Comparison of ENCODE assay signal across 15 cellular contexts in the genomic region with DNA sequence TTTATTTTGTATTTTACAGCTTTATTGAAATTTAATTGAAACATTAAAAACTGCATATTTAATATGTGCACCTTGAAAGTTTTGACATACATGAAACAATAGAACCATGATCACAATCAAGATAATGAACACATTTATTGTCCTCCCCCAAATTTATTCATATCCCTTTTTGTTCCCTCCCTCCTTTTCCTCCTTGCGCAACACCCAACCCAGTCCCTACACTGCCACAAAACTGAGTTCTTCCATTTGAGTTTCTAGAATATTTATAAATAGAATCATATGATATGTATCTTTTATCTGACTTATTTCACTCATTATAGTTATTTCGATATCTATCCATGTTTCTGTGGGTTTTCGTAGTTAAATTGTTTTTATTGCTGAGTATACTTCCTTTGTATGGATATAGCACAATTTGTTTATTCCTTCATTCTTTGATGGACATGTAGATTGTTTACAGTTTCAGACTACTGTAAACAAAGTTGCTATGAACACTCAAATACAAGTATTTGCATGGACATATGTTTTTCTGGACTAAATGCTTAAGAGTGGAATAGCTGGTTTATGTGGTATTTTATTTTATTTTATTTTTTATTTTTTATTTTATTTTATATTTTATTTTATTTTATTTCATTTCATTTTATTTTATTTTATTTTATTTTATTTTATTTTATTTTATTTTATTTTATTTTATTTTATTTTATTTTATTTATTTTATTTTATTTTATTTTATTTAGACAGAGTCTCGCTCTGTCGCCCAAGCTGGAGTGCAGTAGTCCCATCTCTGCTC.
DNase-seq lines count a peak whose midpoint lies in the region; ATAC-seq, FAIRE-seq and TF ChIP-seq lines count a peak whose summit lies in the region.
"Had no signal": no experiment of that assay in that cellular context is flagged by ENCODE, and none has a peak within 500 bp of the region (broad histone marks: within the 10 kb centered on the region; RNA-seq: fewer than 3 reads in every experiment).

No MANE protein-coding gene starts in this region.

- DNase-seq in IMR-90 (no peak), WTC11 (ENCODE audit: low spot score) (no peak), kidney (no peak), H54 (ENCODE audit: insufficient read length, low spot score) (no peak), H7 (no peak)
- no peak for DNase-seq in activated T-helper 1 cell treated with anti-CD3 and anti-CD28 coated beads, Interleukin-12 subunit alpha, Interleukin-12 subunit beta, Interleukin-2, Interleukin-4 antibody, amounts not matched to agents 30 ng/mL and 10 ng/mL and 1 ng/mL, durations not matched to agents 14 hours and 24 hours and 36 hours (ENCODE audit: low spot score)
- DNase-seq: C1 segment of cervical spinal cord; Calu3; CD4-positive, alpha-beta T cell; DMS 273 treated with DMSO at 0.1 percent for 48 hours; HCEC 1CT had no signal

- no peak overlapping the region for H4K5ac ChIP-seq in IMR-90 (ENCODE audit: low read depth, low read length)

- in situ Hi-C loops in IMR-90 (cut with MboI; ENCODE audit: low sequenced_read_pairs) = no loop called here

- ATAC-seq in IMR-90 (ENCODE audit: low read depth) = no peak
- no peak for ATAC-seq in WTC11
- ATAC-seq: GM12878, GM23338 had no signal

- H3K4ac ChIP-seq in IMR-90 (ENCODE audit: low read depth, low read length) = no peak overlapping the region

- no peak overlapping the region for H2BK120ac ChIP-seq in IMR-90 (ENCODE audit: low read depth, low read length)

- no TSS peak for BruUV-seq in IMR-90 (replicated peaks; lab: Mats Ljungman, UMichigan)

- no peak overlapping the region for H2BK20ac ChIP-seq in IMR-90 (ENCODE audit: low read depth, low read length)

- H3K4me1 Mint-ChIP-seq in WTC11 = no peaks in the 10 kb centered on the region
- H3K4me1 Mint-ChIP-seq in activated T-helper 1 cell treated with anti-CD3 and anti-CD28 coated beads, Interleukin-12 subunit alpha, Interleukin-12 subunit beta, Interleukin-2, Interleukin-4 antibody, amounts not matched to agents 30 ng/mL and 10 ng/mL and 1 ng/mL, durations not matched to agents 14 hours and 24 hours and 36 hours (ENCODE audit: low read depth) = no peaks in the 10 kb centered on the region
- H3K4me1 Mint-ChIP-seq: B cell, GM23338 had no signal

- H3K56ac ChIP-seq in IMR-90 (ENCODE audit: extremely low read depth, insufficient read depth, low read length) = no peak overlapping the region

- H3K36me3 ChIP-seq in IMR-90 (ENCODE audit: control insufficient read depth, insufficient read depth, low read length) (no peaks in the 10 kb centered on the region), kidney (ENCODE audit: control insufficient read depth in 1 of 2, insufficient read depth in 2 of 2, low read length in 2 of 2) (no peaks in the 10 kb centered on the region), H7 (replicated peaks; ENCODE audit: control insufficient read depth, insufficient read depth, low read length) (no peaks in the 10 kb centered on the region)

- WGBS in IMR-90 (ENCODE audit: extremely low coverage in 2 of 2, insufficient read length in 1 of 2), 2 experiments = no CpG with 5 or more reads among the region's 5 CpGs

- no peak for TF ChIP-seq CTCF in IMR-90 (conservative IDR thresholded peaks at IDR 0.05; ENCODE audit: low read depth, low read length)
- no peak for TF ChIP-seq CTCF in WTC11 (IDR thresholded peaks at IDR 0.05)
- TF ChIP-seq CTCF in kidney (IDR thresholded peaks at IDR 0.05; ENCODE audit: borderline replicate concordance, extremely low read depth, insufficient read depth) = no peak

- H3K4me3 Mint-ChIP-seq in WTC11 = no peak overlapping the region
- no peak overlapping the region for H3K4me3 Mint-ChIP-seq in activated T-helper 1 cell treated with anti-CD3 and anti-CD28 coated beads, Interleukin-12 subunit alpha, Interleukin-12 subunit beta, Interleukin-2, Interleukin-4 antibody, amounts not matched to agents 30 ng/mL and 10 ng/mL and 1 ng/mL, durations not matched to agents 14 hours and 24 hours and 36 hours
- H3K4me3 Mint-ChIP-seq: B cell; CD4-positive, alpha-beta T cell; GM23338 had no signal

- no peak overlapping the region for H3K14ac ChIP-seq in IMR-90 (replicated peaks; ENCODE audit: low read depth, low read length)

- no peaks in the 10 kb centered on the region for H3K4me1 ChIP-seq in IMR-90 (ENCODE audit: control insufficient read depth, insufficient read depth, low read length)
- H3K4me1 ChIP-seq in kidney (ENCODE audit: control insufficient read depth in 1 of 2, insufficient read depth in 1 of 2, low read depth in 1 of 2, low read length in 2 of 2) = no peaks in the 10 kb centered on the region

- H2BK15ac ChIP-seq in IMR-90 (ENCODE audit: low read depth, low read length) = no peak overlapping the region

- H3K9me1 ChIP-seq in IMR-90 (ENCODE audit: insufficient read depth, low read length) = no peaks in the 10 kb centered on the region

- H2BK5ac ChIP-seq in IMR-90 (ENCODE audit: low read depth, low read length, poor library complexity, severe bottlenecking) = no peak overlapping the region

- no peaks in the 10 kb centered on the region for H3K27me3 Mint-ChIP-seq in WTC11 (ENCODE audit: low read depth)
- H3K27me3 Mint-ChIP-seq in activated T-helper 1 cell treated with anti-CD3 and anti-CD28 coated beads, Interleukin-12 subunit alpha, Interleukin-12 subunit beta, Interleukin-2, Interleukin-4 antibody, amounts not matched to agents 30 ng/mL and 10 ng/mL and 1 ng/mL, durations not matched to agents 14 hours and 24 hours and 36 hours (ENCODE audit: insufficient read depth) = no peaks in the 10 kb centered on the region
- H3K27me3 Mint-ChIP-seq: B cell; CD4-positive, alpha-beta T cell had no signal

- H3K9ac ChIP-seq in IMR-90 (ENCODE audit: low read depth, low read length) (no peak overlapping the region), kidney (ENCODE audit: low read length in 2 of 2) (no peak overlapping the region)

- no peak overlapping the region for H3K4me2 ChIP-seq in IMR-90 (ENCODE audit: low read depth, low read length)
- H3K4me2 ChIP-seq: GM23338 had no signal

- H2AK9ac ChIP-seq in IMR-90 (replicated peaks; ENCODE audit: low read depth, low read length, poor library complexity) = no peak overlapping the region

- FAIRE-seq in A204.1 (lab: Jason Lieb, UNC) (peak; percentile 97), kidney (lab: Jason Lieb, UNC) (peak; percentile 74), H54 (lab: Jason Lieb, UNC) (no peak)
- FAIRE-seq: GM12878 had no signal

- CTCF ChIA-PET in IMR-90 (lab: Yijun Ruan, JAX) = no interaction called here
- CTCF ChIA-PET in WTC11 (lab: Charles Lee) = no interaction called here

- H3K27ac ChIP-seq in IMR-90 (ENCODE audit: insufficient read depth, low read length) = no peak overlapping the region
- no peak overlapping the region for H3K27ac ChIP-seq in kidney (ENCODE audit: low read depth in 2 of 2, low read length in 2 of 2)

- H4K8ac ChIP-seq in IMR-90 (ENCODE audit: low read depth in 2 of 2, low read length in 2 of 2) = no peak overlapping the region

- H4K20me1 ChIP-seq in IMR-90 (ENCODE audit: insufficient read depth, low read length) = no peaks in the 10 kb centered on the region

- no peak overlapping the region for H3K18ac ChIP-seq in IMR-90 (ENCODE audit: low read depth, low read length)

- H4K91ac ChIP-seq in IMR-90 (ENCODE audit: insufficient read depth, low read depth, low read length) = no peak overlapping the region

- H3K9me3 ChIP-seq in IMR-90 (ENCODE audit: control insufficient read depth, insufficient read depth, low read length) (no peaks in the 10 kb centered on the region), kidney (ENCODE audit: control insufficient read depth in 1 of 2, low read length in 2 of 2) (no peaks in the 10 kb centered on the region)

- H3K9me3 Mint-ChIP-seq in WTC11 = no peaks in the 10 kb centered on the region
- no peaks in the 10 kb centered on the region for H3K9me3 Mint-ChIP-seq in activated T-helper 1 cell treated with anti-CD3 and anti-CD28 coated beads, Interleukin-12 subunit alpha, Interleukin-12 subunit beta, Interleukin-2, Interleukin-4 antibody, amounts not matched to agents 30 ng/mL and 10 ng/mL and 1 ng/mL, durations not matched to agents 14 hours and 24 hours and 36 hours
- H3K9me3 Mint-ChIP-seq: CD4-positive, alpha-beta T cell; GM23338 had no signal

- H3K27me3 ChIP-seq in IMR-90 (ENCODE audit: control insufficient read depth, insufficient read depth, low read length) (no peaks in the 10 kb centered on the region), H7 (ENCODE audit: control insufficient read depth, insufficient read depth, low read length) (no peaks in the 10 kb centered on the region)

- H2AK5ac ChIP-seq in IMR-90 (ENCODE audit: low read depth, low read length) = no peak overlapping the region

- no peaks in the 10 kb centered on the region for H3K79me1 ChIP-seq in IMR-90 (ENCODE audit: low read depth in 1 of 2, low read length in 2 of 2)

- TF ChIP-seq POLR2A in IMR-90 (IDR thresholded peaks at IDR 0.05; ENCODE audit: low read depth, low read length) (no peak), H54 (IDR thresholded peaks at IDR 0.05; ENCODE audit: low read depth, low read length) (no peak)

- no peak overlapping the region for H2AFZ ChIP-seq in IMR-90 (replicated peaks; ENCODE audit: low read length, poor library complexity)
- H2AFZ ChIP-seq: GM23338 had no signal

- intact Hi-C loops in IMR-90 (cut with micrococcal nuclease) (no loop called here), kidney (cut with DNase I) (no loop called here)
- intact Hi-C loops in activated T-helper 1 cell treated with anti-CD3 and anti-CD28 coated beads, Interleukin-12 subunit alpha, Interleukin-12 subunit beta, Interleukin-2, Interleukin-4 antibody, amounts not matched to agents 30 ng/mL and 10 ng/mL and 1 ng/mL, durations not matched to agents 14 hours and 24 hours and 36 hours (cut with micrococcal nuclease) = no loop called here

- TF ChIP-seq RAD21 in IMR-90 (IDR thresholded peaks at IDR 0.05; ENCODE audit: low read length) = no peak

- POLR2A ChIA-PET in IMR-90 (lab: Charles Lee; ENCODE audit: unreplicated experiment) (no interaction called here), WTC11 (lab: Charles Lee) (no interaction called here)

- no peak overlapping the region for H3K27ac Mint-ChIP-seq in WTC11
- no peak overlapping the region for H3K27ac Mint-ChIP-seq in activated T-helper 1 cell treated with anti-CD3 and anti-CD28 coated beads, Interleukin-12 subunit alpha, Interleukin-12 subunit beta, Interleukin-2, Interleukin-4 antibody, amounts not matched to agents 30 ng/mL and 10 ng/mL and 1 ng/mL, durations not matched to agents 14 hours and 24 hours and 36 hours
- H3K27ac Mint-ChIP-seq: B cell; CD4-positive, alpha-beta T cell; GM23338 had no signal

- H3K36me3 Mint-ChIP-seq in WTC11 = no peaks in the 10 kb centered on the region
- no peaks in the 10 kb centered on the region for H3K36me3 Mint-ChIP-seq in activated T-helper 1 cell treated with anti-CD3 and anti-CD28 coated beads, Interleukin-12 subunit alpha, Interleukin-12 subunit beta, Interleukin-2, Interleukin-4 antibody, amounts not matched to agents 30 ng/mL and 10 ng/mL and 1 ng/mL, durations not matched to agents 14 hours and 24 hours and 36 hours (ENCODE audit: low read depth)

- dilution Hi-C loops in IMR-90 (cut with HindIII; ENCODE audit: low sequenced_read_pairs, unreplicated experiment) = no loop called here

- no peak overlapping the region for H3K23ac ChIP-seq in IMR-90 (ENCODE audit: low read depth, low read length)

- H3K4me3 ChIP-seq in IMR-90 (ENCODE audit: insufficient read depth, low read depth, low read length) (no peak overlapping the region), kidney (ENCODE audit: low read length in 2 of 2) (no peak overlapping the region), H7 (ENCODE audit: insufficient read depth, low read depth, low read length) (no peak overlapping the region)
- H3K4me3 ChIP-seq: GM12878, GM23338 had no signal
